ENCODE assay signal across 1 cellular context in the genomic region with DNA sequence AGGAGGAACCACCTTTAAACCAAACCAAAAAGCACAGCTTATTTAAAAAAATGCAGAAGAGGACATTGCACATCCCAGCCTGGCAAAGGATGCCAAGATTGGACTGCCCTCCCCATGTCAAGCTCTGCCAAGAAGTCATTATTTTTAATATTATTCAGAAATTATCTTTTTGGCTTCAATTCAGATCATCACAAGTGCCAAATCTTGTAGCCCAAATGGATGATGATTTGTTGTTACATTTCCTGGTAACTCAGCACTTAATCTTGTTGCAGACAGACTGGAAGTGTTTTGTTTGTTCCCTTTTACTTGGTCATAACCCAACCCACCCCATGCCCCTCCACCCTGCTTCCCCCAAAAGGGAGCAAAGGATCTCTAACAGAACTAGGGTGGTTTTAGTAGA.
A peak's percentile ranks its signal among the peaks of the same experiment; 100 is the strongest.
TF ChIP-seq lines count a peak whose summit lies in the region.

No MANE protein-coding gene starts in this region.

TF ChIP-seq in SK-N-SH, 30 proteins besides CTCF, POLR2A, EP300 and RAD21:
- TF ChIP-seq SMC3 (IDR thresholded peaks at IDR 0.05; ENCODE audit: low read depth, low read length) (no peak), FOSL2 (IDR thresholded peaks at IDR 0.05; ENCODE audit: borderline replicate concordance, low read depth) (no peak; the same call in 1 of the 2 replicates), TCF12 (IDR thresholded peaks at IDR 0.05) (peak; percentile 66), TAF1 (IDR thresholded peaks at IDR 0.05; ENCODE audit: borderline replicate concordance, low read depth, low read length) (no peak), GATA2 (CRISPR knock-in tag; IDR thresholded peaks at IDR 0.05) (no peak), JUND (IDR thresholded peaks at IDR 0.05) (peak; percentile 47; the same call in 1 of the 2 replicates), YY1 (IDR thresholded peaks at IDR 0.05; ENCODE audit: low read depth) (no peak), NFIC (IDR thresholded peaks at IDR 0.05; ENCODE audit: borderline replicate concordance) (peak; percentile 90)
- TF ChIP-seq, protein P1, sequence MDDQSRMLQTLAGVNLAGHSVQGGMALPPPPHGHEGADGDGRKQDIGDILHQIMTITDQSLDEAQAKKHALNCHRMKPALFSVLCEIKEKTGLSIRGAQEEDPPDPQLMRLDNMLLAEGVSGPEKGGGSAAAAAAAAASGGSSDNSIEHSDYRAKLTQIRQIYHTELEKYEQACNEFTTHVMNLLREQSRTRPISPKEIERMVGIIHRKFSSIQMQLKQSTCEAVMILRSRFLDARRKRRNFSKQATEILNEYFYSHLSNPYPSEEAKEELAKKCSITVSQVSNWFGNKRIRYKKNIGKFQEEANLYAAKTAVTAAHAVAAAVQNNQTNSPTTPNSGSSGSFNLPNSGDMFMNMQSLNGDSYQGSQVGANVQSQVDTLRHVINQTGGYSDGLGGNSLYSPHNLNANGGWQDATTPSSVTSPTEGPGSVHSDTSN (IDR thresholded peaks at IDR 0.05), result peak; percentile 90
- TF ChIP-seq, protein P2, sequence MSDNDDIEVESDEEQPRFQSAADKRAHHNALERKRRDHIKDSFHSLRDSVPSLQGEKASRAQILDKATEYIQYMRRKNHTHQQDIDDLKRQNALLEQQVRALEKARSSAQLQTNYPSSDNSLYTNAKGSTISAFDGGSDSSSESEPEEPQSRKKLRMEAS (IDR thresholded peaks at IDR 0.05; ENCODE audit: low read depth), result no peak
- TF ChIP-seq, protein P3, sequence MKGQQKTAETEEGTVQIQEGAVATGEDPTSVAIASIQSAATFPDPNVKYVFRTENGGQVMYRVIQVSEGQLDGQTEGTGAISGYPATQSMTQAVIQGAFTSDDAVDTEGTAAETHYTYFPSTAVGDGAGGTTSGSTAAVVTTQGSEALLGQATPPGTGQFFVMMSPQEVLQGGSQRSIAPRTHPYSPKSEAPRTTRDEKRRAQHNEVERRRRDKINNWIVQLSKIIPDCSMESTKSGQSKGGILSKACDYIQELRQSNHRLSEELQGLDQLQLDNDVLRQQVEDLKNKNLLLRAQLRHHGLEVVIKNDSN (IDR thresholded peaks at IDR 0.05; ENCODE audit: borderline replicate concordance, low read depth), result no peak
TF ChIP-seq in SK-N-SH: peak in this region for 4.
